24 cellular contexts compared by ENCODE assay signal in the genomic region with DNA sequence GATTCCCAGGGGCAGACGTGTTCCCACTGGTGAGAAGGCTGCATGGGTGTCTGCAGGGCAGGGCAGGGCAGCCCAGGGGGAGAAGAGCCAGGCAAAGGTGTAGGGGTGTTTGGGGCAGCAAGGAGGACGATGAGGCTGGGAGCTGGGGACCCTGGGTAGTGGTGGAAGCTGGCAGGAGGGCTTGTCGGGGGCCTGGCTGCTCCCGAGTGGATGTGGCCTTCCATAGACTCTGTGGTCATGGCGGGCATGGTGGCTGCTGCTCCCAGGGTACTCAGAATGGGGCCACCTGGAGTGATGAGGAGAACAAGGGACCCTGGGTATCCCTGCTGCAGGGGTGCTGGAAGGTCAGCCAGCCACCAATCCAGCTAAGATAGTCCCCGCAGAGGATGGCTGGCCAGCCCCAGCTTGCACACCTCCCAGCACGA.
"Had no signal": no experiment of that assay in that cellular context is flagged by ENCODE, and none has a peak within 500 bp of the region (broad histone marks: within the 10 kb centered on the region; RNA-seq: fewer than 3 reads in every experiment).

No MANE protein-coding gene starts in this region.

- H3K9me3 ChIP-seq: adrenal gland, Peyer's patch had no signal

- H3K27me3 ChIP-seq: adrenal gland, Peyer's patch had no signal

- H3K27ac Mint-ChIP-seq: activated CD8-positive, alpha-beta T cell treated with anti-CD3 and anti-CD28 coated beads, Interleukin-2, amount 10 ng/mL, durations not matched to agents 7 days and 5 days; activated naive CD8-positive, alpha-beta T cell treated with anti-CD3 and anti-CD28 coated beads, Interleukin-2, amount 10 ng/mL, durations not matched to agents 7 days and 5 days; activated T-cell treated with anti-CD3 and anti-CD28 coated beads, Interleukin-2, amount 50 U/mL, for 72 hours; activated T-helper 2 cell treated with anti-CD3 and anti-CD28 coated beads, Interferon-gamma antibody, Interleukin-2, Interleukin-4, amounts not matched to agents 10 μg/mL and 5 μg/mL and 100 μg/mL, durations not matched to agents 14 hours and 24 hours and 36 hours; IgD-negative memory B cell; T-helper 1 cell treated with Interleukin-12 subunit alpha and Interleukin-12 subunit beta and Interleukin-4 antibody, amounts not matched to agents 30 μg/mL and 1 μg/mL, for 36 hours; WTC11 had no signal

- H3K36me3 ChIP-seq: adrenal gland, Peyer's patch had no signal

- H3K36me3 Mint-ChIP-seq: activated naive CD8-positive, alpha-beta T cell treated with anti-CD3 and anti-CD28 coated beads, Interleukin-2, amount 10 ng/mL, durations not matched to agents 7 days and 5 days; IgD-negative memory B cell; WTC11 had no signal

- DNase-seq: activated CD4-positive, alpha-beta T cell treated with anti-CD3 and anti-CD28 coated beads for 48 hours; activated CD4-positive, alpha-beta T cell treated with anti-CD3 and anti-CD28 coated beads, Interleukin-2, amount 50 U/mL, for 4 hours; activated CD4-positive, CD25-positive, alpha-beta regulatory T cell treated with anti-CD3 and anti-CD28 coated beads, Interleukin-2, amount 50 U/mL, for 72 hours; activated CD8-positive, alpha-beta T cell treated with anti-CD3 and anti-CD28 coated beads, Interleukin-2, amount 10 ng/mL, durations not matched to agents 7 days and 5 days; activated gamma-delta T cell treated with Interleukin-2 at 50 U/mL for 16 hours; activated naive CD4-positive, alpha-beta T cell treated with anti-CD3 and anti-CD28 coated beads, Interleukin-2, amount 50 U/mL, for 16 hours; activated naive CD8-positive, alpha-beta T cell treated with anti-CD3 and anti-CD28 coated beads, Interleukin-2, amount 10 ng/mL, durations not matched to agents 7 days and 5 days; activated T-cell treated with anti-CD3 and anti-CD28 coated beads, Interleukin-2, amount 50 U/mL, for 72 hours; anterior cingulate cortex; caudate nucleus; KG1; MV-4-11; NCI-H1092 treated with DMSO at 0.1 percent for 48 hours; NCI-H1417 treated with DMSO at 0.1 percent for 48 hours; NCI-H1694; NCI-H2029; NCI-H510A treated with DMSO at 0.1 percent for 48 hours; SHP77 treated with DMSO at 0.1 percent for 48 hours had no signal

- H3K9me3 Mint-ChIP-seq: activated naive CD8-positive, alpha-beta T cell treated with anti-CD3 and anti-CD28 coated beads, Interleukin-2, amount 10 ng/mL, durations not matched to agents 7 days and 5 days; activated T-cell treated with anti-CD3 and anti-CD28 coated beads, Interleukin-2, amount 50 U/mL, for 72 hours; activated T-helper 2 cell treated with anti-CD3 and anti-CD28 coated beads, Interferon-gamma antibody, Interleukin-2, Interleukin-4, amounts not matched to agents 10 μg/mL and 5 μg/mL and 100 μg/mL, durations not matched to agents 14 hours and 24 hours and 36 hours; T-helper 1 cell treated with Interleukin-12 subunit alpha and Interleukin-12 subunit beta and Interleukin-4 antibody, amounts not matched to agents 30 μg/mL and 1 μg/mL, for 36 hours; WTC11 had no signal

- H3K4me1 ChIP-seq: adrenal gland, Peyer's patch had no signal

- H3K4me1 Mint-ChIP-seq: IgD-negative memory B cell had no signal

- H3K4me3 ChIP-seq: adrenal gland, Peyer's patch had no signal

- H3K27me3 Mint-ChIP-seq: activated naive CD8-positive, alpha-beta T cell treated with anti-CD3 and anti-CD28 coated beads, Interleukin-2, amount 10 ng/mL, durations not matched to agents 7 days and 5 days had no signal

- H3K4me3 Mint-ChIP-seq: activated CD8-positive, alpha-beta T cell treated with anti-CD3 and anti-CD28 coated beads, Interleukin-2, amount 10 ng/mL, durations not matched to agents 7 days and 5 days; activated naive CD8-positive, alpha-beta T cell treated with anti-CD3 and anti-CD28 coated beads, Interleukin-2, amount 10 ng/mL, durations not matched to agents 7 days and 5 days; activated T-cell treated with anti-CD3 and anti-CD28 coated beads, Interleukin-2, amount 50 U/mL, for 72 hours; IgD-negative memory B cell; T-helper 1 cell treated with Interleukin-12 subunit alpha and Interleukin-12 subunit beta and Interleukin-4 antibody, amounts not matched to agents 30 μg/mL and 1 μg/mL, for 36 hours; WTC11 had no signal

- H3K27ac ChIP-seq: adrenal gland, Peyer's patch had no signal
